ENCODE assay signal across 21 cellular contexts in the genomic region with DNA sequence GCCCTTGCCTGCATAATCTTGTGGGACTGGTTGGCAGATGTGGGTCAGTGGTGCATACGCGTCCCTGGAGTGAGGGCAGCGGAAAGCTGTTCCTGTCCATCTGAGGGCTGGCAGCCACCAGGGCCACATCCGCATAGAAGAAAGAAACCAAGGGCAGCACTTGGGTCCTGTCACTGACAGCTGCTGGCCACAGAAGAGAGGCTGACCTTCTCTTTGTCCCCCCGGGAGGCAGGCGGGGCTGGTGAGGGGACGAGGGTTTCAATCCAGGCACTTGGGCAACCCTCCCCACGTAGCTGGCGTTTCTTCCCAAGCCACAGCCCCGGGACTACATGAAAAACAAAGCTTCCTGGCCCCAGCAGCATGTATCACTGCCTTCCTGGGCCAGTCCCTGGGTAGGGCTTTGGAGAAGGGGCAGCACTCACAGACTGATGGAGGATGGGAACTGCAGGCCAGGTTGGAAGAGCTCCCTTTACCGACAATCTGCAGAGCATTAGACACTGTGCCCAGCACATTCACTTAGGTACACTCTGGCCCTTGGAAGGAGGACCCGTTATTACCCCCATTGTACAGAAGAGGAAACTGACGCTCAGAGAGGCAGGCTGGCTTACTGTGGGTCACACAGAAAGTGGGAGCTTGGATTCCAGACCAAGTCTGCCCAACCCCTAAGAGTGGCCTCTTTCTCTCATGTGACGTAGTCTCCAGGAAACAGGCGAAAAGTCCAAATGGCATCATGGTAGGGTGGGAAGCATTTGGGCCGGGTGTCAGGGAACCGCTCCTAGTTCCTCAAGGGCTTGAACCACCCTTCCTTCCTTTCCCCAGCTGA.
DNase-seq lines count a peak whose midpoint lies in the region; ATAC-seq, FAIRE-seq and TF ChIP-seq lines count a peak whose summit lies in the region.
"Had no signal": no experiment of that assay in that cellular context is flagged by ENCODE, and none has a peak within 500 bp of the region (broad histone marks: within the 10 kb centered on the region; RNA-seq: fewer than 3 reads in every experiment).

No MANE protein-coding gene starts in this region.

- no peak overlapping the region for H2BK15ac ChIP-seq in H1 (ENCODE audit: low read length)

- no peak for TF ChIP-seq EP300 in H1 (IDR thresholded peaks at IDR 0.05; ENCODE audit: borderline replicate concordance in 1 of 2, low read depth in 2 of 2, low read length in 2 of 2)

- H3K14ac ChIP-seq in H1 (ENCODE audit: insufficient read length), result no peak overlapping the region

- no peak overlapping the region for H2BK5ac ChIP-seq in H1 (ENCODE audit: low read depth, low read length)

- no peak for FAIRE-seq in H1 (lab: Jason Lieb, UNC)
- FAIRE-seq: A549 had no signal

- no peak overlapping the region for H2BK120ac ChIP-seq in H1 (replicated peaks; ENCODE audit: low read depth, low read length)

- peak overlapping the region; percentile 10; the same call in 1 of the 2 replicates for H2BK20ac ChIP-seq in H1 (ENCODE audit: low read length)

- H3K36me3 Mint-ChIP-seq in osteocyte (ENCODE audit: unreplicated experiment) (no peaks in the 10 kb centered on the region), immature natural killer cell (no peaks in the 10 kb centered on the region)

- H3K18ac ChIP-seq in H1 (ENCODE audit: extremely low read depth, low read length), result peak overlapping the region; percentile 6

- H3K4me1 ChIP-seq in right cardiac atrium (ENCODE audit: control insufficient read depth, insufficient read depth, low read length) (no peaks in the 10 kb centered on the region), H1 (replicated peaks in 1 of 4; ENCODE audit: control insufficient read depth in 3 of 4, insufficient read depth in 4 of 4, low read length in 3 of 4) (peaks cover 0 to 10% (median 3%) of the 10 kb centered on the region in 4 experiments; a peak in 4 of 7 replicates), aorta (ENCODE audit: control insufficient read depth in 1 of 2, insufficient read depth in 2 of 2, low read length in 2 of 2) (peaks cover 0 to 3% of the 10 kb centered on the region in 2 donors)
- H3K4me1 ChIP-seq: BE2C, breast epithelium had no signal

- H3K4me3 ChIP-seq in right cardiac atrium (ENCODE audit: low read length), result no peak overlapping the region
- no peak overlapping the region for H3K4me3 ChIP-seq in H1 (ENCODE audit: extremely low read depth in 1 of 4, insufficient read depth in 2 of 4, low read depth in 3 of 4, low read length in 4 of 4)
- H3K4me3 ChIP-seq in aorta (ENCODE audit: low read length in 2 of 2), result no peak overlapping the region
- H3K4me3 ChIP-seq: A549, breast epithelium, coronary artery, SK-N-MC had no signal

- no peaks in the 10 kb centered on the region for H3K36me3 ChIP-seq in H1 (ENCODE audit: control insufficient read depth in 2 of 4, insufficient read depth in 4 of 4, low read length in 3 of 4)
- H3K36me3 ChIP-seq in aorta (ENCODE audit: control insufficient read depth in 1 of 2, insufficient read depth in 2 of 2, low read length in 1 of 2), result no peaks in the 10 kb centered on the region
- H3K36me3 ChIP-seq: BE2C, breast epithelium had no signal

- H3K4me1 Mint-ChIP-seq in osteocyte (ENCODE audit: unreplicated experiment), result peaks cover 15% of the 10 kb centered on the region
- no peaks in the 10 kb centered on the region for H3K4me1 Mint-ChIP-seq in immature natural killer cell
- H3K4me1 Mint-ChIP-seq: activated naive CD8-positive, alpha-beta T cell treated with anti-CD3 and anti-CD28 coated beads, Interleukin-2, amount 50 U/mL, for 24 hours had no signal

- no peak overlapping the region for H3K4me3 Mint-ChIP-seq in osteocyte (ENCODE audit: unreplicated experiment)
- no peak overlapping the region for H3K4me3 Mint-ChIP-seq in immature natural killer cell
- H3K4me3 Mint-ChIP-seq: activated naive CD8-positive, alpha-beta T cell treated with anti-CD3 and anti-CD28 coated beads, Interleukin-2, amount 50 U/mL, for 24 hours; WTC11 had no signal

- no peaks in the 10 kb centered on the region for H3K23me2 ChIP-seq in H1 (ENCODE audit: low read depth, low read length)

- POLR2A ChIA-PET in H1 (lab: Charles Lee; ENCODE audit: partially characterized antibody), result interaction anchor here (0.9 to 1.8 kb wide), 5 partner anchors 10 to 52 kb away, joined by 3 to 6 read pairs (median 3); no protein-coding TSS in a partner anchor

- no peak overlapping the region for H3K23ac ChIP-seq in H1 (ENCODE audit: insufficient read length)

- TF ChIP-seq RAD21 in H1 (IDR thresholded peaks at IDR 0.05 in 1 of 2, conservative IDR thresholded peaks at IDR 0.05 in 1 of 2; ENCODE audit: low read depth in 2 of 2, low read length in 2 of 2), result no peak

- intact Hi-C loops in right cardiac atrium (cut with DNase I) (no loop called here), cardiac septum (cut with DNase I) (loop anchor here (2.0 kb wide), 1 partner anchor 47 kb away; no protein-coding TSS in a partner anchor), aorta (cut with DNase I) (no loop called here)

- peak overlapping the region; percentile 31 for H3K27ac Mint-ChIP-seq in osteocyte (ENCODE audit: unreplicated experiment)
- no peak overlapping the region for H3K27ac Mint-ChIP-seq in immature natural killer cell
- H3K27ac Mint-ChIP-seq: activated naive CD8-positive, alpha-beta T cell treated with anti-CD3 and anti-CD28 coated beads, Interleukin-2, amount 50 U/mL, for 24 hours; WTC11 had no signal

- H3K4ac ChIP-seq in H1 (replicated peaks; ENCODE audit: insufficient read length, low read depth, low read length), result no peak overlapping the region

- peak; percentile 31 to 44 for ATAC-seq in right cardiac atrium
- peak; percentile 47 for ATAC-seq in aorta (ENCODE audit: low FRiP score)
- no peak for ATAC-seq in GM18873 (IDR thresholded peaks at IDR 0.05; ENCODE audit: low FRiP score, unreplicated experiment)
- ATAC-seq: activated naive CD8-positive, alpha-beta T cell treated with anti-CD3 and anti-CD28 coated beads, Interleukin-2, amount 50 U/mL, for 24 hours; WTC11 had no signal

- TF ChIP-seq POLR2A in H1 (IDR thresholded peaks at IDR 0.05; ENCODE audit: control extremely low read depth in 1 of 2, low read depth in 2 of 2, low read length in 2 of 2), result no peak

- DNase-seq in right cardiac atrium (no peak), cardiac septum (ENCODE audit: low spot score) (no peak), H1 (ENCODE audit: low read depth in 1 of 2, low spot score in 2 of 2) (no peak), osteocyte (ENCODE audit: extremely low spot score, unreplicated experiment) (no peak), aorta (no peak), immature natural killer cell (no peak), GM19238 (ENCODE audit: insufficient read length, low spot score) (no peak)
- DNase-seq: activated naive CD8-positive, alpha-beta T cell treated with anti-CD3 and anti-CD28 coated beads, Interleukin-2, amount 50 U/mL, for 24 hours; BE2C; Calu3; Karpas-422; NCI-H1048; NCI-H1930; NCI-H345; NCI-H82 had no signal

- H3K27ac ChIP-seq in right cardiac atrium (ENCODE audit: low read length), result no peak overlapping the region
- no peak overlapping the region for H3K27ac ChIP-seq in H1 (ENCODE audit: low read depth, low read length)
- H3K27ac ChIP-seq in aorta (ENCODE audit: low read depth in 1 of 2, low read length in 2 of 2), result no peak overlapping the region
- H3K27ac ChIP-seq: breast epithelium, SK-N-MC had no signal

- H3K9me3 ChIP-seq in right cardiac atrium (ENCODE audit: control insufficient read depth, low read length) (peaks cover 2% of the 10 kb centered on the region), H1 (ENCODE audit: insufficient read depth in 2 of 2, low read depth in 1 of 2, low read length in 1 of 2) (no peaks in the 10 kb centered on the region), aorta (ENCODE audit: control insufficient read depth, low read length) (peaks cover 3% of the 10 kb centered on the region)
- H3K9me3 ChIP-seq: A549, BE2C had no signal

- no peak overlapping the region for H3K9ac ChIP-seq in H1 (replicated peaks in 1 of 4; ENCODE audit: extremely low read depth in 1 of 4, low read depth in 3 of 4, low read length in 3 of 4)

- TF ChIP-seq CTCF in H1 (IDR thresholded peaks at IDR 0.05; ENCODE audit: control extremely low read depth in 1 of 3, insufficient read depth in 1 of 3, low read depth in 1 of 3, low read length in 3 of 3) (no peak), osteocyte (IDR thresholded peaks at IDR 0.05) (no peak)

- 68% methylated on average over 17 of the region's 17 CpGs for WGBS in right cardiac atrium
- WGBS in H1 (ENCODE audit: extremely low coverage in 1 of 2, insufficient coverage in 1 of 2, insufficient read length in 1 of 2, insufficient replicate concordance in 2 of 2, low coverage in 1 of 2, low lambda C conversion rate in 2 of 2, missing lambda C conversion rate in 1 of 2), 2 experiments, result 89% methylated on average over 16 of the region's 17 CpGs; no CpG with 5 or more reads in 1 of the 2 experiments
- WGBS in aorta, 2 donors, result 92 to 93% methylated on average over 17 of the region's 17 CpGs

- no peak overlapping the region for H3K56ac ChIP-seq in H1 (replicated peaks; ENCODE audit: insufficient read length, low read depth, low read length)

- no peak overlapping the region for H2AFZ ChIP-seq in H1 (ENCODE audit: low read length)

- no peaks in the 10 kb centered on the region for H3K79me1 ChIP-seq in H1 (ENCODE audit: low read depth, low read length)

- no peak overlapping the region for H4K5ac ChIP-seq in H1 (ENCODE audit: insufficient read length, low read depth, low read length)

- H2BK12ac ChIP-seq in H1 (ENCODE audit: low read depth, low read length), result peak overlapping the region; percentile 56; the same call in 1 of the 2 replicates

- peak overlapping the region; percentile 58 for H4K91ac ChIP-seq in H1 (replicated peaks; ENCODE audit: insufficient read length, low read length)

- H3K27me3 Mint-ChIP-seq in osteocyte (ENCODE audit: unreplicated experiment) (no peaks in the 10 kb centered on the region), immature natural killer cell (ENCODE audit: low read depth in 3 of 3) (peaks cover 0 to 4% (median 4%) of the 10 kb centered on the region in 3 donors)

- H3K79me2 ChIP-seq in H1 (ENCODE audit: control insufficient read depth in 1 of 2, insufficient read depth in 2 of 2, low read length in 2 of 2), result no peaks in the 10 kb centered on the region

- no peaks in the 10 kb centered on the region for H4K20me1 ChIP-seq in H1 (replicated peaks in 1 of 2; ENCODE audit: control insufficient read depth in 1 of 2, insufficient read depth in 2 of 2, low read length in 2 of 2)

- CTCF ChIA-PET in H1 (lab: Charles Lee; ENCODE audit: partially characterized antibody), result interaction anchor here (0.8 to 2.3 kb wide), 10 partner anchors 8 to 185 kb away, joined by 3 to 9 read pairs (median 4); no protein-coding TSS in a partner anchor

- H3K27me3 ChIP-seq in right cardiac atrium (ENCODE audit: control insufficient read depth, insufficient read depth), result no peaks in the 10 kb centered on the region
- peaks cover 0 to 2% (median 0%) of the 10 kb centered on the region in 4 experiments; a peak in 1 of 7 replicates for H3K27me3 ChIP-seq in H1 (replicated peaks in 1 of 4; ENCODE audit: control insufficient read depth in 3 of 4, extremely low read depth in 1 of 4, insufficient read depth in 3 of 4, low read length in 3 of 4)
- peaks cover 0 to 2% of the 10 kb centered on the region in 2 donors for H3K27me3 ChIP-seq in aorta (ENCODE audit: control insufficient read depth in 1 of 2, insufficient read depth in 2 of 2, low read length in 1 of 2)
- H3K27me3 ChIP-seq: BE2C, breast epithelium had no signal

- H4K8ac ChIP-seq in H1 (ENCODE audit: extremely low read depth, insufficient read depth, low read length), result 0 out of 2 replicates have a peak overlapping the region, but pooled peaks have one; percentile 23

- H3K9me3 Mint-ChIP-seq in osteocyte (ENCODE audit: unreplicated experiment), result peaks cover 4% of the 10 kb centered on the region
- peaks cover 0 to 2% (median 0%) of the 10 kb centered on the region in 6 donors for H3K9me3 Mint-ChIP-seq in immature natural killer cell

- no peak overlapping the region for H2AK5ac ChIP-seq in H1 (ENCODE audit: low read depth, low read length)

- no peak overlapping the region for H3K4me2 ChIP-seq in H1 (ENCODE audit: insufficient read depth in 1 of 2, low read depth in 2 of 2, low read length in 2 of 2)
- H3K4me2 ChIP-seq: A549 had no signal
